ENCODE assay signal across 26 cellular contexts in genomic region chr20:36791862-36792261, GRCh38.
"Had no signal": no experiment of that assay in that cellular context is flagged by ENCODE, and none has a peak within 500 bp of the region (broad histone marks: within the 10 kb centered on the region; RNA-seq: fewer than 3 reads in every experiment).

No MANE protein-coding gene starts in this region.

- H3K9me3 Mint-ChIP-seq: activated CD4-positive, alpha-beta memory T cell treated with anti-CD3 and anti-CD28 coated beads, Interleukin-2, amount 10 ng/mL, durations not matched to agents 7 days and 5 days; activated CD4-positive, alpha-beta T cell treated with anti-CD3 and anti-CD28 coated beads, Interleukin-2, amount 10 ng/mL, durations not matched to agents 7 days and 5 days; activated naive CD4-positive, alpha-beta T cell treated with anti-CD3 and anti-CD28 coated beads, Interleukin-2, amount 10 ng/mL, durations not matched to agents 7 days and 5 days; activated naive CD4-positive, alpha-beta T cell treated with anti-CD3 and anti-CD28 coated beads, Interleukin-2, amount 50 U/mL, for 72 hours; activated naive CD8-positive, alpha-beta T cell treated with anti-CD3 and anti-CD28 coated beads, Interleukin-2, amount 10 ng/mL, durations not matched to agents 7 days and 5 days; activated T-cell treated with anti-CD3 and anti-CD28 coated beads, Interleukin-2, amount 50 U/mL, for 24 hours; activated T-cell treated with anti-CD3 and anti-CD28 coated beads, Interleukin-2, amount 50 U/mL, for 72 hours; effector memory CD8-positive, alpha-beta T cell; T-cell; T-helper 1 cell treated with Interleukin-12 subunit alpha and Interleukin-12 subunit beta and Interleukin-4 antibody, amounts not matched to agents 30 μg/mL and 1 μg/mL, for 36 hours; T-helper 2 cell treated with Interferon-gamma antibody and Interleukin-4, amounts not matched to agents 5 μg/mL and 100 μg/mL, for 36 hours; WTC11 had no signal

- FAIRE-seq: astrocyte, colon, endometrium, frontal cortex had no signal

- H3K4me1 Mint-ChIP-seq: activated CD4-positive, alpha-beta memory T cell treated with anti-CD3 and anti-CD28 coated beads, Interleukin-2, amount 10 ng/mL, durations not matched to agents 7 days and 5 days; activated CD4-positive, alpha-beta T cell treated with anti-CD3 and anti-CD28 coated beads, Interleukin-2, amount 10 ng/mL, durations not matched to agents 7 days and 5 days; activated naive CD4-positive, alpha-beta T cell treated with anti-CD3 and anti-CD28 coated beads, Interleukin-2, amount 10 ng/mL, durations not matched to agents 7 days and 5 days; activated naive CD8-positive, alpha-beta T cell treated with anti-CD3 and anti-CD28 coated beads, Interleukin-2, amount 10 ng/mL, durations not matched to agents 7 days and 5 days; T-cell; WTC11 had no signal

- DNase-seq: activated CD4-positive, alpha-beta memory T cell treated with anti-CD3 and anti-CD28 coated beads, Interleukin-2, amount 10 ng/mL, durations not matched to agents 7 days and 5 days; activated CD4-positive, alpha-beta T cell treated with anti-CD3 and anti-CD28 coated beads for 1 hour; activated CD4-positive, alpha-beta T cell treated with anti-CD3 and anti-CD28 coated beads for 4 hours; activated CD4-positive, alpha-beta T cell treated with anti-CD3 and anti-CD28 coated beads, Interleukin-2, amount 50 U/mL, for 4 hours; activated CD8-positive, alpha-beta memory T cell treated with anti-CD3 and anti-CD28 coated beads, Interleukin-2, amount 50 U/mL, for 48 hours; activated gamma-delta T cell; activated naive CD4-positive, alpha-beta T cell; activated naive CD8-positive, alpha-beta T cell treated with anti-CD3 and anti-CD28 coated beads, Interleukin-2, amount 10 ng/mL, durations not matched to agents 7 days and 5 days; activated T-cell treated with anti-CD3 and anti-CD28 coated beads for 4 hours; activated T-cell treated with anti-CD3 and anti-CD28 coated beads, Interleukin-2, amount 50 U/mL, for 24 hours; cortex of kidney; effector CD4-positive, alpha-beta T cell; effector memory CD8-positive, alpha-beta T cell; T-cell had no signal

- H3K4me3 Mint-ChIP-seq: activated CD4-positive, alpha-beta memory T cell treated with anti-CD3 and anti-CD28 coated beads, Interleukin-2, amount 10 ng/mL, durations not matched to agents 7 days and 5 days; activated CD4-positive, alpha-beta T cell treated with anti-CD3 and anti-CD28 coated beads, Interleukin-2, amount 10 ng/mL, durations not matched to agents 7 days and 5 days; activated naive CD4-positive, alpha-beta T cell treated with anti-CD3 and anti-CD28 coated beads, Interleukin-2, amount 10 ng/mL, durations not matched to agents 7 days and 5 days; activated naive CD8-positive, alpha-beta T cell treated with anti-CD3 and anti-CD28 coated beads, Interleukin-2, amount 10 ng/mL, durations not matched to agents 7 days and 5 days; activated T-cell treated with anti-CD3 and anti-CD28 coated beads, Interleukin-2, amount 50 U/mL, for 24 hours; activated T-cell treated with anti-CD3 and anti-CD28 coated beads, Interleukin-2, amount 50 U/mL, for 72 hours; effector memory CD8-positive, alpha-beta T cell; T-cell; T-helper 1 cell treated with Interleukin-12 subunit alpha and Interleukin-12 subunit beta and Interleukin-4 antibody, amounts not matched to agents 30 μg/mL and 1 μg/mL, for 36 hours; T-helper 2 cell treated with Interferon-gamma antibody and Interleukin-4, amounts not matched to agents 5 μg/mL and 100 μg/mL, for 36 hours; WTC11 had no signal

- H3K36me3 Mint-ChIP-seq: activated naive CD4-positive, alpha-beta T cell treated with anti-CD3 and anti-CD28 coated beads, Interleukin-2, amount 10 ng/mL, durations not matched to agents 7 days and 5 days; activated naive CD4-positive, alpha-beta T cell treated with anti-CD3 and anti-CD28 coated beads, Interleukin-2, amount 50 U/mL, for 72 hours; T-cell had no signal

- H3K27me3 Mint-ChIP-seq: activated CD4-positive, alpha-beta memory T cell treated with anti-CD3 and anti-CD28 coated beads, Interleukin-2, amount 10 ng/mL, durations not matched to agents 7 days and 5 days; activated CD4-positive, alpha-beta T cell treated with anti-CD3 and anti-CD28 coated beads, Interleukin-2, amount 10 ng/mL, durations not matched to agents 7 days and 5 days; activated naive CD8-positive, alpha-beta T cell treated with anti-CD3 and anti-CD28 coated beads, Interleukin-2, amount 10 ng/mL, durations not matched to agents 7 days and 5 days; activated T-cell treated with anti-CD3 and anti-CD28 coated beads, Interleukin-2, amount 50 U/mL, for 24 hours; effector memory CD8-positive, alpha-beta T cell; T-cell had no signal

- ATAC-seq: activated naive CD4-positive, alpha-beta T cell treated with anti-CD3 and anti-CD28 coated beads, Interleukin-2, amount 50 U/mL, for 72 hours; activated T-cell treated with anti-CD3 and anti-CD28 coated beads, Interleukin-2, amount 50 U/mL, for 72 hours; effector memory CD8-positive, alpha-beta T cell; T-cell had no signal

- H3K27ac ChIP-seq: epithelial cell of prostate had no signal

- H3K27ac Mint-ChIP-seq: activated CD4-positive, alpha-beta memory T cell treated with anti-CD3 and anti-CD28 coated beads, Interleukin-2, amount 10 ng/mL, durations not matched to agents 7 days and 5 days; activated CD4-positive, alpha-beta T cell treated with anti-CD3 and anti-CD28 coated beads, Interleukin-2, amount 10 ng/mL, durations not matched to agents 7 days and 5 days; activated naive CD4-positive, alpha-beta T cell treated with anti-CD3 and anti-CD28 coated beads, Interleukin-2, amount 10 ng/mL, durations not matched to agents 7 days and 5 days; activated naive CD4-positive, alpha-beta T cell treated with anti-CD3 and anti-CD28 coated beads, Interleukin-2, amount 50 U/mL, for 72 hours; activated naive CD8-positive, alpha-beta T cell treated with anti-CD3 and anti-CD28 coated beads, Interleukin-2, amount 10 ng/mL, durations not matched to agents 7 days and 5 days; activated T-cell treated with anti-CD3 and anti-CD28 coated beads, Interleukin-2, amount 50 U/mL, for 24 hours; activated T-cell treated with anti-CD3 and anti-CD28 coated beads, Interleukin-2, amount 50 U/mL, for 72 hours; effector memory CD8-positive, alpha-beta T cell; T-cell; T-helper 1 cell treated with Interleukin-12 subunit alpha and Interleukin-12 subunit beta and Interleukin-4 antibody, amounts not matched to agents 30 μg/mL and 1 μg/mL, for 36 hours; T-helper 2 cell treated with Interferon-gamma antibody and Interleukin-4, amounts not matched to agents 5 μg/mL and 100 μg/mL, for 36 hours had no signal
